In the genomic region with DNA sequence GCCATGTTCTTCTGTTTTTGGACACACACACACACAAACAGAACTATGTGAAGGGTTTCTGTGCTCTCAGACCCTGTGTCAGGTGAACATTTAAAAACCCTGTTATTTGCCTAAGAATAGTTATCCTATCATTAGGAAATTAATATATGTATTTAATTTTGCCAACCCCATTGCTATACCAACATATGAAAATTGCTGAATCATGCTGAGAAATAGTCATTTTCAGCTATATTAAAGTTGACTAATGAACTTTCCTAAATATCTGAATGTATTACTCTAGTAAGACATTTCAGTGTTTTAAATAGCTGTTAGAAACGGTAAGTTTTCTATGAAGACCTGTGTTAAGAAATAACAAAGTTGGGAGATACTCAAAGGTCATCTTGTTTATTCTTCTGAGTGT, we compare ENCODE assay signal across 3 cellular contexts.
TF ChIP-seq lines count a peak whose summit lies in the region.

No MANE protein-coding gene starts in this region.

TF ChIP-seq in A549, 52 proteins besides CTCF, POLR2A, EP300 and RAD21:
- TF ChIP-seq CHD4 (IDR thresholded peaks at IDR 0.05; ENCODE audit: borderline replicate concordance) (no peak), MAFK (IDR thresholded peaks at IDR 0.05; ENCODE audit: partially characterized antibody) (peak; percentile 75)
- TF ChIP-seq, protein P1, sequence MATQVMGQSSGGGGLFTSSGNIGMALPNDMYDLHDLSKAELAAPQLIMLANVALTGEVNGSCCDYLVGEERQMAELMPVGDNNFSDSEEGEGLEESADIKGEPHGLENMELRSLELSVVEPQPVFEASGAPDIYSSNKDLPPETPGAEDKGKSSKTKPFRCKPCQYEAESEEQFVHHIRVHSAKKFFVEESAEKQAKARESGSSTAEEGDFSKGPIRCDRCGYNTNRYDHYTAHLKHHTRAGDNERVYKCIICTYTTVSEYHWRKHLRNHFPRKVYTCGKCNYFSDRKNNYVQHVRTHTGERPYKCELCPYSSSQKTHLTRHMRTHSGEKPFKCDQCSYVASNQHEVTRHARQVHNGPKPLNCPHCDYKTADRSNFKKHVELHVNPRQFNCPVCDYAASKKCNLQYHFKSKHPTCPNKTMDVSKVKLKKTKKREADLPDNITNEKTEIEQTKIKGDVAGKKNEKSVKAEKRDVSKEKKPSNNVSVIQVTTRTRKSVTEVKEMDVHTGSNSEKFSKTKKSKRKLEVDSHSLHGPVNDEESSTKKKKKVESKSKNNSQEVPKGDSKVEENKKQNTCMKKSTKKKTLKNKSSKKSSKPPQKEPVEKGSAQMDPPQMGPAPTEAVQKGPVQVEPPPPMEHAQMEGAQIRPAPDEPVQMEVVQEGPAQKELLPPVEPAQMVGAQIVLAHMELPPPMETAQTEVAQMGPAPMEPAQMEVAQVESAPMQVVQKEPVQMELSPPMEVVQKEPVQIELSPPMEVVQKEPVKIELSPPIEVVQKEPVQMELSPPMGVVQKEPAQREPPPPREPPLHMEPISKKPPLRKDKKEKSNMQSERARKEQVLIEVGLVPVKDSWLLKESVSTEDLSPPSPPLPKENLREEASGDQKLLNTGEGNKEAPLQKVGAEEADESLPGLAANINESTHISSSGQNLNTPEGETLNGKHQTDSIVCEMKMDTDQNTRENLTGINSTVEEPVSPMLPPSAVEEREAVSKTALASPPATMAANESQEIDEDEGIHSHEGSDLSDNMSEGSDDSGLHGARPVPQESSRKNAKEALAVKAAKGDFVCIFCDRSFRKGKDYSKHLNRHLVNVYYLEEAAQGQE (IDR thresholded peaks at IDR 0.05), result no peak

TF ChIP-seq in IMR-90, 13 proteins besides CTCF, POLR2A, EP300 and RAD21:
- peak; percentile 63 for TF ChIP-seq NFE2L2 (IDR thresholded peaks at IDR 0.05; ENCODE audit: low read depth, low read length)
- no peak for TF ChIP-seq FOS (IDR thresholded peaks at IDR 0.05; ENCODE audit: low read depth, low read length)
- TF ChIP-seq, protein P2, sequence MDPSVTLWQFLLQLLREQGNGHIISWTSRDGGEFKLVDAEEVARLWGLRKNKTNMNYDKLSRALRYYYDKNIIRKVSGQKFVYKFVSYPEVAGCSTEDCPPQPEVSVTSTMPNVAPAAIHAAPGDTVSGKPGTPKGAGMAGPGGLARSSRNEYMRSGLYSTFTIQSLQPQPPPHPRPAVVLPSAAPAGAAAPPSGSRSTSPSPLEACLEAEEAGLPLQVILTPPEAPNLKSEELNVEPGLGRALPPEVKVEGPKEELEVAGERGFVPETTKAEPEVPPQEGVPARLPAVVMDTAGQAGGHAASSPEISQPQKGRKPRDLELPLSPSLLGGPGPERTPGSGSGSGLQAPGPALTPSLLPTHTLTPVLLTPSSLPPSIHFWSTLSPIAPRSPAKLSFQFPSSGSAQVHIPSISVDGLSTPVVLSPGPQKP (IDR thresholded peaks at IDR 0.05; ENCODE audit: borderline replicate concordance, low read depth, low read length), result no peak
- TF ChIP-seq CEBPB (IDR thresholded peaks at IDR 0.05; ENCODE audit: low read depth, low read length), result no peak
- peak; percentile 3; the same call in 1 of the 2 replicates for TF ChIP-seq MAFK (IDR thresholded peaks at IDR 0.05; ENCODE audit: low read depth, low read length)
- TF ChIP-seq SMC3 (IDR thresholded peaks at IDR 0.05; ENCODE audit: low read depth, low read length), result no peak
- TF ChIP-seq, protein P3, sequence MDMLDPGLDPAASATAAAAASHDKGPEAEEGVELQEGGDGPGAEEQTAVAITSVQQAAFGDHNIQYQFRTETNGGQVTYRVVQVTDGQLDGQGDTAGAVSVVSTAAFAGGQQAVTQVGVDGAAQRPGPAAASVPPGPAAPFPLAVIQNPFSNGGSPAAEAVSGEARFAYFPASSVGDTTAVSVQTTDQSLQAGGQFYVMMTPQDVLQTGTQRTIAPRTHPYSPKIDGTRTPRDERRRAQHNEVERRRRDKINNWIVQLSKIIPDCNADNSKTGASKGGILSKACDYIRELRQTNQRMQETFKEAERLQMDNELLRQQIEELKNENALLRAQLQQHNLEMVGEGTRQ (IDR thresholded peaks at IDR 0.05; ENCODE audit: low read depth, low read length), result no peak

TF ChIP-seq in GM12878, 131 proteins besides CTCF, POLR2A, EP300 and RAD21:
- TF ChIP-seq BACH1 (IDR thresholded peaks at IDR 0.05; ENCODE audit: borderline replicate concordance), result 0 out of 2 replicates have a peak, but pooled peaks have one; percentile 34
- TF ChIP-seq, protein P4, sequence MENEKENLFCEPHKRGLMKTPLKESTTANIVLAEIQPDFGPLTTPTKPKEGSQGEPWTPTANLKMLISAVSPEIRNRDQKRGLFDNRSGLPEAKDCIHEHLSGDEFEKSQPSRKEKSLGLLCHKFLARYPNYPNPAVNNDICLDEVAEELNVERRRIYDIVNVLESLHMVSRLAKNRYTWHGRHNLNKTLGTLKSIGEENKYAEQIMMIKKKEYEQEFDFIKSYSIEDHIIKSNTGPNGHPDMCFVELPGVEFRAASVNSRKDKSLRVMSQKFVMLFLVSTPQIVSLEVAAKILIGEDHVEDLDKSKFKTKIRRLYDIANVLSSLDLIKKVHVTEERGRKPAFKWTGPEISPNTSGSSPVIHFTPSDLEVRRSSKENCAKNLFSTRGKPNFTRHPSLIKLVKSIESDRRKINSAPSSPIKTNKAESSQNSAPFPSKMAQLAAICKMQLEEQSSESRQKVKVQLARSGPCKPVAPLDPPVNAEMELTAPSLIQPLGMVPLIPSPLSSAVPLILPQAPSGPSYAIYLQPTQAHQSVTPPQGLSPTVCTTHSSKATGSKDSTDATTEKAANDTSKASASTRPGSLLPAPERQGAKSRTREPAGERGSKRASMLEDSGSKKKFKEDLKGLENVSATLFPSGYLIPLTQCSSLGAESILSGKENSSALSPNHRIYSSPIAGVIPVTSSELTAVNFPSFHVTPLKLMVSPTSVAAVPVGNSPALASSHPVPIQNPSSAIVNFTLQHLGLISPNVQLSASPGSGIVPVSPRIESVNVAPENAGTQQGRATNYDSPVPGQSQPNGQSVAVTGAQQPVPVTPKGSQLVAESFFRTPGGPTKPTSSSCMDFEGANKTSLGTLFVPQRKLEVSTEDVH (IDR thresholded peaks at IDR 0.05; ENCODE audit: low read depth, partially characterized antibody), result no peak
TF ChIP-seq in GM12878: peak in this region for 1.
